31 cellular contexts compared by ENCODE assay signal in genomic region chr19:56258272-56258671, GRCh38. TPM values are rescaled to one million over a fixed set of nuclear protein-coding genes. Genes with fewer than 3 reads are reported as not detected.
"Had no signal": no experiment of that assay in that cellular context is flagged by ENCODE, and none has a peak within 500 bp of the region (broad histone marks: within the 10 kb centered on the region; RNA-seq: fewer than 3 reads in every experiment).

No MANE protein-coding gene starts in this region.

- H3K4me3 ChIP-seq: stomach, suprapubic skin, testis, thoracic aorta, thyroid gland, tibial artery, tibial nerve, transverse colon, upper lobe of left lung, upper lobe of right lung, uterus, vagina had no signal

- FAIRE-seq: urothelium cell line had no signal

- DNase-seq: stimulated activated CD4-positive, alpha-beta T cell treated with anti-CD3 and anti-CD28 coated beads, Interleukin-2, amount 100 ng/mL, for 48 hours; stimulated activated CD4-positive, alpha-beta T cell treated with anti-CD3 and anti-CD28 coated beads, Interleukin-4, amount 100 ng/mL, for 1 hour; stimulated activated CD4-positive, alpha-beta T cell treated with anti-CD3 and anti-CD28 coated beads, Interleukin-4, amount 100 ng/mL, for 24 hours; stimulated activated CD4-positive, alpha-beta T cell treated with anti-CD3 and anti-CD28 coated beads, Interleukin-4, amount 100 ng/mL, for 4 hours; stimulated activated CD8-positive, alpha-beta memory T cell treated with anti-CD3 and anti-CD28 coated beads, Interleukin-4, amount 100 ng/mL, for 48 hours; stimulated activated naive B cell treated with anti-CD40 and anti-IgM and Interleukin-4, amounts not matched to agents 10 μg/mL and 1 μg/mL and 100 μg/mL, for 72 hours; stimulated activated naive CD4-positive, alpha-beta T cell; stimulated activated naive CD4-positive, alpha-beta T cell treated with Interleukin-2 at 50 U/mL for 16 hours; stimulated activated naive CD8-positive, alpha-beta T cell treated with anti-CD3 and anti-CD28 coated beads, Interleukin-15, amount 100 ng/mL, for 72 hours; stimulated activated naive CD8-positive, alpha-beta T cell treated with anti-CD3 and anti-CD28 coated beads, Interleukin-15, Interleukin-2, amounts not matched to agents 100 U/mL and 50 U/mL, for 24 hours; stomach; substantia nigra; testis; thyroid gland; tibial artery; transverse colon; trophoblast cell; upper lobe of left lung; upper lobe of right lung; uterus had no signal

- H3K9me3 ChIP-seq: stomach, suprapubic skin, testis, thoracic aorta, thyroid gland, tibial artery, tibial nerve, transverse colon, upper lobe of left lung, upper lobe of right lung, uterus, vagina had no signal

- H3K27me3 ChIP-seq: suprapubic skin, testis, thyroid gland, tibial nerve, transverse colon, upper lobe of left lung, upper lobe of right lung, uterus, vagina had no signal

- ATAC-seq: stimulated activated effector memory CD8-positive, alpha-beta T cell treated with anti-CD3 and anti-CD28 coated beads, Interleukin-12 subunit alpha, Interleukin-12 subunit beta, amount 100 ng/mL, for 72 hours; stimulated activated memory B cell treated with anti-CD40 and anti-IgM and Interleukin-4, amounts not matched to agents 10 μg/mL and 1 μg/mL and 100 μg/mL, for 72 hours; stimulated activated naive B cell treated with anti-CD40 and anti-IgM and Interleukin-4, amounts not matched to agents 10 μg/mL and 1 μg/mL and 100 μg/mL, for 72 hours; stimulated activated naive CD8-positive, alpha-beta T cell treated with anti-CD3 and anti-CD28 coated beads, Interleukin-15, amount 100 ng/mL, for 72 hours; stimulated activated naive CD8-positive, alpha-beta T cell treated with anti-CD3 and anti-CD28 coated beads, Interleukin-15, Interleukin-2, amounts not matched to agents 100 U/mL and 50 U/mL, for 24 hours; upper lobe of right lung had no signal

- H3K27ac ChIP-seq: stomach, suprapubic skin, testis, thoracic aorta, thyroid gland, tibial artery, tibial nerve, transverse colon, upper lobe of left lung, upper lobe of right lung, uterus, vagina had no signal

- H3K4me1 ChIP-seq: stomach, suprapubic skin, testis, thyroid gland, tibial artery, tibial nerve, transverse colon, upper lobe of left lung, upper lobe of right lung, uterus, vagina had no signal

- H3K36me3 ChIP-seq: suprapubic skin, thoracic aorta, thyroid gland, tibial artery, transverse colon, upper lobe of left lung, upper lobe of right lung, uterus, vagina had no signal

RNA-seq across cellular contexts. Expression of gene EDDM13, which starts 14.3 kb away (rescaled TPM):
- total RNA-seq: stomach, temporal lobe, thoracic aorta, tibial nerve, transverse colon, ureter, urinary bladder, uterus had no signal

RNA-seq across cellular contexts. Expression of gene ZSCAN5C, which starts 56.2 kb away (rescaled TPM):
- total RNA-seq: stomach, subcutaneous adipose tissue, suprapubic skin, temporal lobe, thoracic aorta, thyroid gland, tibial nerve, transverse colon, upper lobe of left lung, upper lobe of right lung, ureter, urinary bladder, uterus, vagina had no signal
- polyA plus RNA-seq: stomach, urinary bladder had no signal
